Comparison of ENCODE assay signal across 35 cellular contexts in genomic region chr6:16326971-16327776, GRCh38.
"Had no signal": no experiment of that assay in that cellular context is flagged by ENCODE, and none has a peak within 500 bp of the region (broad histone marks: within the 10 kb centered on the region; RNA-seq: fewer than 3 reads in every experiment).

No MANE protein-coding gene starts in this region.

- H3K27me3 ChIP-seq: brain microvascular endothelial cell, SJCRH30 had no signal

- H3K36me3 ChIP-seq: SJCRH30, WERI-Rb-1 had no signal

- H3K27ac ChIP-seq: brain microvascular endothelial cell, SJCRH30, SK-N-MC, WERI-Rb-1 had no signal

- ATAC-seq: activated CD8-positive, alpha-beta memory T cell treated with anti-CD3 and anti-CD28 coated beads, Interleukin-2, amount 10 ng/mL, durations not matched to agents 7 days and 5 days; Panc1 had no signal

- H3K9me3 ChIP-seq: SJCRH30 had no signal

- H3K4me3 Mint-ChIP-seq: activated CD4-positive, alpha-beta memory T cell treated with anti-CD3 and anti-CD28 coated beads, Interleukin-2, amount 10 ng/mL, durations not matched to agents 7 days and 5 days; activated CD8-positive, alpha-beta memory T cell treated with anti-CD3 and anti-CD28 coated beads, Interleukin-2, amount 10 ng/mL, durations not matched to agents 7 days and 5 days; activated naive CD8-positive, alpha-beta T cell treated with anti-CD3 and anti-CD28 coated beads for 36 hours had no signal

- H3K27me3 Mint-ChIP-seq: activated CD4-positive, alpha-beta memory T cell treated with anti-CD3 and anti-CD28 coated beads, Interleukin-2, amount 10 ng/mL, durations not matched to agents 7 days and 5 days; activated CD8-positive, alpha-beta memory T cell treated with anti-CD3 and anti-CD28 coated beads, Interleukin-2, amount 10 ng/mL, durations not matched to agents 7 days and 5 days; activated naive CD8-positive, alpha-beta T cell treated with anti-CD3 and anti-CD28 coated beads for 36 hours had no signal

- DNase-seq: activated CD4-positive, alpha-beta memory T cell treated with anti-CD3 and anti-CD28 coated beads, Interleukin-2, amount 10 ng/mL, durations not matched to agents 7 days and 5 days; activated CD4-positive, alpha-beta T cell treated with anti-CD3 and anti-CD28 coated beads for 1 hour; activated CD4-positive, alpha-beta T cell treated with anti-CD3 and anti-CD28 coated beads for 48 hours; activated CD4-positive, CD25-positive, alpha-beta regulatory T cell; activated CD8-positive, alpha-beta memory T cell treated with anti-CD3 and anti-CD28 coated beads for 24 hours; activated CD8-positive, alpha-beta memory T cell treated with anti-CD3 and anti-CD28 coated beads, Interleukin-2, amount 10 ng/mL, durations not matched to agents 7 days and 5 days; activated CD8-positive, alpha-beta memory T cell treated with anti-CD3 and anti-CD28 coated beads, Interleukin-2, amount 50 U/mL, for 48 hours; activated naive CD4-positive, alpha-beta T cell; activated naive CD4-positive, alpha-beta T cell treated with anti-CD3 and anti-CD28 coated beads, Interleukin-2, amount 50 U/mL, for 16 hours; activated naive CD8-positive, alpha-beta T cell treated with anti-CD3 and anti-CD28 coated beads for 36 hours; activated T-cell treated with anti-CD3 and anti-CD28 coated beads, Interleukin-2, amount 50 U/mL, for 48 hours; amniotic stem cell; aorta; brain microvascular endothelial cell; central memory CD4-positive, alpha-beta T cell; Kasumi-1; KG1; MM.1S; MV-4-11; NCI-H1092; NCI-H1436 treated with DMSO at 0.1 percent for 48 hours; NCI-H1694 treated with DMSO at 0.1 percent for 48 hours; NCI-H2029; NCI-H2107; NCI-H2171; NCI-H510A; NCI-H526; NCI-H748 treated with DMSO at 0.1 percent for 48 hours; OCI-M1; SHP77; SJCRH30; T1000; WERI-Rb-1 had no signal

- H3K4me3 ChIP-seq: SJCRH30, SK-N-MC had no signal

- H3K27ac Mint-ChIP-seq: activated CD4-positive, alpha-beta memory T cell treated with anti-CD3 and anti-CD28 coated beads, Interleukin-2, amount 10 ng/mL, durations not matched to agents 7 days and 5 days; activated CD8-positive, alpha-beta memory T cell treated with anti-CD3 and anti-CD28 coated beads, Interleukin-2, amount 10 ng/mL, durations not matched to agents 7 days and 5 days; activated naive CD8-positive, alpha-beta T cell treated with anti-CD3 and anti-CD28 coated beads for 36 hours had no signal

- H3K9me3 Mint-ChIP-seq: activated CD4-positive, alpha-beta memory T cell treated with anti-CD3 and anti-CD28 coated beads, Interleukin-2, amount 10 ng/mL, durations not matched to agents 7 days and 5 days; activated naive CD8-positive, alpha-beta T cell treated with anti-CD3 and anti-CD28 coated beads for 36 hours had no signal
